In the genomic region with DNA sequence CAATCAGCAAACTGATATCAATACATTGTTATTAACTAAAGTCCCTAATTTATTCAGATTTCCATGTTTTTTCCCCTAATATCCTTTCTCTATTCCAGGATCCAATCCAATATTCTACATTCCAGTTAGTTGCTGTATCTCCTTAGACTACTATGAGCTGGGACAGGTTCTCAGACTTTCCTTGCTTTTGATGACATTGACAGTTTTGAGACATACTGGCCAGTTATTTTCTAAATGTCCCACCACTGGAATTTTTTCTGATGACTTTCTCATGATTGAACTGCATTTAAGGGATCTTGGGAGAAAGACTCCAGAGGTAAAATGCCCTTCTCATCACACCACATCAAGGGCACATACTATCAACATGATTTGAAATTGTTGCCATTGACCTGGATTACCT, we compare ENCODE assay signal across 10 cellular contexts.
"Had no signal": no experiment of that assay in that cellular context is flagged by ENCODE, and none has a peak within 500 bp of the region (broad histone marks: within the 10 kb centered on the region; RNA-seq: fewer than 3 reads in every experiment).

No MANE protein-coding gene starts in this region.

- DNase-seq: GM23248, GOT3, H7, HFFc6, KBM-7 had no signal

- H3K36me3 ChIP-seq: HAP-1 had no signal

- H3K9me3 ChIP-seq: HAP-1 had no signal

- H3K27ac Mint-ChIP-seq: HFFc6, IgD-negative memory B cell had no signal

- H3K4me3 Mint-ChIP-seq: HFFc6, IgD-negative memory B cell had no signal

- FAIRE-seq: HTR-8/SVneo had no signal

- ATAC-seq: HCT116 had no signal

- H3K9ac ChIP-seq: GM23248, KMS-11 had no signal

- H2AFZ ChIP-seq: GM23248 had no signal

- H3K27ac ChIP-seq: GM23248, KMS-11 had no signal

- H3K4me3 ChIP-seq: GM23248, HAP-1 had no signal

- H3K4me1 ChIP-seq: HAP-1 had no signal

- H3K4me1 Mint-ChIP-seq: IgD-negative memory B cell had no signal

- H3K9me3 Mint-ChIP-seq: IgD-negative memory B cell had no signal
